In genomic region chr11:120425527-120425926, GRCh38 we compare ENCODE assay signal across 19 cellular contexts.
"Had no signal": no experiment of that assay in that cellular context is flagged by ENCODE, and none has a peak within 500 bp of the region (broad histone marks: within the 10 kb centered on the region; RNA-seq: fewer than 3 reads in every experiment).

No MANE protein-coding gene starts in this region.

- H3K27ac ChIP-seq: adrenal gland, left lung, ovary, thoracic aorta, VCaP had no signal

- H3K9me3 Mint-ChIP-seq: activated CD4-positive, alpha-beta memory T cell treated with anti-CD3 and anti-CD28 coated beads, Interleukin-2, amount 10 ng/mL, durations not matched to agents 7 days and 5 days; activated T-helper 17 cell treated with anti-CD3 and anti-CD28 coated beads, Interleukin-2, amount 50 U/mL, for 72 hours; effector memory CD8-positive, alpha-beta T cell; stimulated activated naive CD8-positive, alpha-beta T cell treated with anti-CD3 and anti-CD28 coated beads, Interleukin-15, amount 100 ng/mL, for 72 hours had no signal

- H3K27me3 Mint-ChIP-seq: activated CD4-positive, alpha-beta memory T cell treated with anti-CD3 and anti-CD28 coated beads, Interleukin-2, amount 10 ng/mL, durations not matched to agents 7 days and 5 days; activated CD4-positive, alpha-beta T cell treated with anti-CD3 and anti-CD28 coated beads for 36 hours; activated T-helper 17 cell treated with anti-CD3 and anti-CD28 coated beads, Interleukin-2, amount 50 U/mL, for 72 hours; effector memory CD8-positive, alpha-beta T cell; stimulated activated naive CD8-positive, alpha-beta T cell treated with anti-CD3 and anti-CD28 coated beads, Interleukin-15, amount 100 ng/mL, for 72 hours had no signal

- DNase-seq: activated CD4-positive, alpha-beta memory T cell treated with anti-CD3 and anti-CD28 coated beads, Interleukin-2, amount 10 ng/mL, durations not matched to agents 7 days and 5 days; activated CD4-positive, alpha-beta T cell treated with anti-CD3 and anti-CD28 coated beads for 36 hours; activated naive CD4-positive, alpha-beta T cell treated with anti-CD3 and anti-CD28 coated beads, Interleukin-2, amount 50 U/mL, for 16 hours; adrenal gland; caudate nucleus; cortex of kidney; effector memory CD8-positive, alpha-beta T cell; left lung; mesendoderm; ovary; stimulated activated CD4-positive, alpha-beta T cell treated with anti-CD3 and anti-CD28 coated beads, Interleukin-12 subunit alpha, Interleukin-12 subunit beta, amount 100 ng/mL, for 4 hours; stimulated activated CD4-positive, alpha-beta T cell treated with anti-CD3 and anti-CD28 coated beads, Interleukin-2, amount 100 ng/mL, for 48 hours; stimulated activated CD8-positive, alpha-beta memory T cell treated with anti-CD3 and anti-CD28 coated beads, Interleukin-4, amount 100 ng/mL, for 48 hours; stimulated activated naive CD8-positive, alpha-beta T cell treated with anti-CD3 and anti-CD28 coated beads, Interleukin-15, amount 100 ng/mL, for 72 hours had no signal

- H3K4me1 Mint-ChIP-seq: activated CD4-positive, alpha-beta memory T cell treated with anti-CD3 and anti-CD28 coated beads, Interleukin-2, amount 10 ng/mL, durations not matched to agents 7 days and 5 days; activated T-helper 17 cell treated with anti-CD3 and anti-CD28 coated beads, Interleukin-2, amount 50 U/mL, for 72 hours had no signal

- H3K27ac Mint-ChIP-seq: activated CD4-positive, alpha-beta memory T cell treated with anti-CD3 and anti-CD28 coated beads, Interleukin-2, amount 10 ng/mL, durations not matched to agents 7 days and 5 days; activated T-helper 17 cell treated with anti-CD3 and anti-CD28 coated beads, Interleukin-2, amount 50 U/mL, for 72 hours; effector memory CD8-positive, alpha-beta T cell; stimulated activated naive CD8-positive, alpha-beta T cell treated with anti-CD3 and anti-CD28 coated beads, Interleukin-15, amount 100 ng/mL, for 72 hours had no signal

- H3K9me3 ChIP-seq: adrenal gland, left lung, ovary, thoracic aorta had no signal

- H3K4me1 ChIP-seq: left lung had no signal

- ATAC-seq: activated CD4-positive, alpha-beta T cell treated with anti-CD3 and anti-CD28 coated beads for 36 hours; activated T-helper 17 cell treated with anti-CD3 and anti-CD28 coated beads, Interleukin-2, amount 50 U/mL, for 72 hours; effector memory CD8-positive, alpha-beta T cell; left lung; stimulated activated naive CD8-positive, alpha-beta T cell treated with anti-CD3 and anti-CD28 coated beads, Interleukin-15, amount 100 ng/mL, for 72 hours had no signal

- H3K4me3 ChIP-seq: adrenal gland, left lung, ovary, thoracic aorta had no signal

- H3K27me3 ChIP-seq: adrenal gland, left lung, ovary had no signal

- H3K36me3 ChIP-seq: left lung, ovary, thoracic aorta had no signal

- H3K4me3 Mint-ChIP-seq: activated CD4-positive, alpha-beta memory T cell treated with anti-CD3 and anti-CD28 coated beads, Interleukin-2, amount 10 ng/mL, durations not matched to agents 7 days and 5 days; activated CD4-positive, alpha-beta T cell treated with anti-CD3 and anti-CD28 coated beads for 36 hours; activated T-helper 17 cell treated with anti-CD3 and anti-CD28 coated beads, Interleukin-2, amount 50 U/mL, for 72 hours; effector memory CD8-positive, alpha-beta T cell had no signal

- FAIRE-seq: keratinocyte, urothelium cell line had no signal
